In the genomic region with DNA sequence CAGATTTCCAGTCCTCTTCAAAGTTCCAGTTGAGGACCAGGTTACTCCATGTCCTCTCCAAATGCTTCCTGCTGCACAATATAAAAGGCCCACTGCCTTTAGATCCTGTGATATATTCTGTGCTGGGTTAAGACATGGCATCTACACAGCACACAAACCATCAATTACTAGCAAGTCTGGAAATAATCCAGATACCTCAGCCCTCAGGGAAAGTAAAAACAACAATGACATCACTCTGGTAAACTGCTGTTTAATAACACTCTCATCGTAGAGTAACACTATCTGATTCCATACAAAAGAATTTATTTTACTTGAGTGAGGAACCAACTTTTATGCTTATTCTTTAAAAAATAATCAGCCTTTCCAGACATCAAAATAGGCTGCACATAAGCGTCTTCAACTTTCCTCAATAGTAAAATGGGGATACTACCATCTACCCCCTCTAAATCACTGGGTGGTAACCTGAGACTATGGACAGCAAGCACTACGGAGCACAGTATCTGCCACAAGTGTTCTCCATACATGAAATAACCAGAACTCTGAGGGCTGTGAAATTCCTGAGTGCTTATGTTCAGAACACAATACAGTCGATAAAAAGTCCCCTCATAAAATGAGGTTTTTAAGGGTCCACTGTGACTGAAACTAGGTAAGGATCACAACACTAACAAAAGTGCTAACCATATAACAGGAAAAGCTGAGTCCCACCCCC, we compare ENCODE assay signal across 12 cellular contexts. TPM values are rescaled to one million over a fixed set of nuclear protein-coding genes. Genes with fewer than 3 reads are reported as not detected.
DNase-seq lines count a peak whose midpoint lies in the region; ATAC-seq, FAIRE-seq and TF ChIP-seq lines count a peak whose summit lies in the region.
"Had no signal": no experiment of that assay in that cellular context is flagged by ENCODE, and none has a peak within 500 bp of the region (broad histone marks: within the 10 kb centered on the region; RNA-seq: fewer than 3 reads in every experiment).

No MANE protein-coding gene starts in this region.

- H3K4me2 ChIP-seq in endothelial cell of umbilical vein (ENCODE audit: insufficient read depth, low read length) (peak overlapping the region; percentile 55), trophoblast cell (ENCODE audit: low read length) (no peak overlapping the region)

- no peak overlapping the region for H3K14ac ChIP-seq in trophoblast cell (ENCODE audit: low read length)

- H3K9me3 ChIP-seq in endothelial cell of umbilical vein (replicated peaks; ENCODE audit: control insufficient read depth, insufficient read depth, low read length) (no peaks in the 10 kb centered on the region), trophoblast cell (ENCODE audit: insufficient read depth, low read depth, low read length) (no peaks in the 10 kb centered on the region), kidney (ENCODE audit: control insufficient read depth in 1 of 2, low read length in 2 of 2) (no peaks in the 10 kb centered on the region)

- POLR2A ChIA-PET in endothelial cell of umbilical vein (lab: Charles Lee), result no interaction called here

- H3K23ac ChIP-seq in trophoblast cell (ENCODE audit: low read length), result no peak overlapping the region

- intact Hi-C loops in endothelial cell of umbilical vein (cut with micrococcal nuclease), result loop anchor here (2.0 to 10.0 kb wide), 6 partner anchors 33 to 490 kb away; partner anchors contain the start of genes HERC3, HERC5, PKD2 and PPM1K
- intact Hi-C loops in activated CD4-positive, alpha-beta T cell treated with anti-CD3 and anti-CD28 coated beads, Interleukin-2, amount 10 ng/mL, durations not matched to agents 24 days and 14 days (cut with micrococcal nuclease), result no loop called here
- intact Hi-C loops in kidney (cut with DNase I), result no loop called here
- intact Hi-C loops in posterior vena cava (cut with DNase I), result no loop called here

- peak; percentile 44 for DNase-seq in GM04504 (ENCODE audit: low read depth)
- DNase-seq in NCI-H69 (lab: John Stamatoyannopoulos, UW), result peak; percentile 59
- DNase-seq in endothelial cell of umbilical vein (ENCODE audit: low read depth, low spot score), result peak; percentile 87
- no peak for DNase-seq in trophoblast cell
- DNase-seq in activated CD4-positive, alpha-beta T cell treated with anti-CD3 and anti-CD28 coated beads, Interleukin-2, amount 10 ng/mL, durations not matched to agents 24 days and 14 days, result no peak
- no peak for DNase-seq in kidney
- no peak for DNase-seq in posterior vena cava (ENCODE audit: low spot score)
- DNase-seq: KG1, NCI-H526 treated with DMSO at 0.1 percent for 48 hours, retina, T1000 had no signal

- no peak overlapping the region for H3K4ac ChIP-seq in trophoblast cell (ENCODE audit: low read depth, low read length)

- peaks cover 2% of the 10 kb centered on the region for H3K4me1 Mint-ChIP-seq in activated CD4-positive, alpha-beta T cell treated with anti-CD3 and anti-CD28 coated beads, Interleukin-2, amount 10 ng/mL, durations not matched to agents 24 days and 14 days

- H3K4me1 ChIP-seq in endothelial cell of umbilical vein (ENCODE audit: control insufficient read depth, extremely low read depth, insufficient read depth, low read length), result peaks cover 37% of the 10 kb centered on the region
- peaks cover 0 to 4% of the 10 kb centered on the region in 2 experiments for H3K4me1 ChIP-seq in trophoblast cell (ENCODE audit: control insufficient read depth in 1 of 2, insufficient read depth in 2 of 2, low read length in 2 of 2)
- no peaks in the 10 kb centered on the region for H3K4me1 ChIP-seq in kidney (ENCODE audit: control insufficient read depth in 1 of 2, insufficient read depth in 1 of 2, low read depth in 1 of 2, low read length in 2 of 2)

- H4K91ac ChIP-seq in trophoblast cell (ENCODE audit: low read depth, low read length), result no peak overlapping the region

- H3K27me3 Mint-ChIP-seq in activated CD4-positive, alpha-beta T cell treated with anti-CD3 and anti-CD28 coated beads, Interleukin-2, amount 10 ng/mL, durations not matched to agents 24 days and 14 days, result peaks cover 5% of the 10 kb centered on the region

- H3K36me3 ChIP-seq in endothelial cell of umbilical vein (ENCODE audit: control insufficient read depth in 2 of 2, extremely low read depth in 1 of 2, insufficient read depth in 2 of 2, low read length in 2 of 2), result no peaks in the 10 kb centered on the region
- H3K36me3 ChIP-seq in trophoblast cell (ENCODE audit: control insufficient read depth in 1 of 2, insufficient read depth in 2 of 2, low read length in 2 of 2), result peaks cover 0 to 5% of the 10 kb centered on the region in 2 experiments
- H3K36me3 ChIP-seq in kidney (ENCODE audit: control insufficient read depth in 1 of 2, insufficient read depth in 2 of 2, low read length in 2 of 2), result no peaks in the 10 kb centered on the region

- no peaks in the 10 kb centered on the region for H4K20me1 ChIP-seq in endothelial cell of umbilical vein (replicated peaks; ENCODE audit: control insufficient read depth, extremely low read depth, insufficient read depth, low read length)

- FAIRE-seq in endothelial cell of umbilical vein (lab: Jason Lieb, UNC), result peak; percentile 71
- FAIRE-seq in kidney (lab: Jason Lieb, UNC), result no peak

- no peaks in the 10 kb centered on the region for H3K9me1 ChIP-seq in endothelial cell of umbilical vein (replicated peaks; ENCODE audit: control insufficient read depth, extremely low read depth, insufficient read depth, low read length)

- no peak overlapping the region for H2BK120ac ChIP-seq in trophoblast cell (ENCODE audit: insufficient read depth, low read length, poor library complexity)

- H3K27ac ChIP-seq in endothelial cell of umbilical vein (ENCODE audit: insufficient read depth, low read depth, low read length) (peak overlapping the region; percentile 93), trophoblast cell (ENCODE audit: low read depth, low read length) (peak overlapping the region; percentile 61), kidney (ENCODE audit: low read depth in 2 of 2, low read length in 2 of 2) (no peak overlapping the region)

- TF ChIP-seq CTCF in endothelial cell of umbilical vein (IDR thresholded peaks at IDR 0.05; ENCODE audit: extremely low read depth in 1 of 2, insufficient read depth in 1 of 2, low read depth in 1 of 2, low read length in 2 of 2) (no peak), kidney (IDR thresholded peaks at IDR 0.05; ENCODE audit: borderline replicate concordance, extremely low read depth, insufficient read depth) (no peak)

- H2BK12ac ChIP-seq in trophoblast cell (ENCODE audit: low read length), result peak overlapping the region; percentile 24

- no peak overlapping the region for H3K27ac Mint-ChIP-seq in activated CD4-positive, alpha-beta T cell treated with anti-CD3 and anti-CD28 coated beads, Interleukin-2, amount 10 ng/mL, durations not matched to agents 24 days and 14 days

- H3K18ac ChIP-seq in trophoblast cell (ENCODE audit: low read length), result no peak overlapping the region

- H2AK5ac ChIP-seq in trophoblast cell (ENCODE audit: low read length), result no peak overlapping the region

- no peak overlapping the region for H4K8ac ChIP-seq in trophoblast cell (ENCODE audit: low read depth, low read length)

- H2AFZ ChIP-seq in endothelial cell of umbilical vein (ENCODE audit: low read depth, low read length), result peak overlapping the region; percentile 20
- H2AFZ ChIP-seq in trophoblast cell (ENCODE audit: insufficient read depth, low read length, poor library complexity), result no peak overlapping the region

- no peak overlapping the region for H3K4me3 Mint-ChIP-seq in activated CD4-positive, alpha-beta T cell treated with anti-CD3 and anti-CD28 coated beads, Interleukin-2, amount 10 ng/mL, durations not matched to agents 24 days and 14 days

- ATAC-seq in GM21619 (IDR thresholded peaks at IDR 0.05; ENCODE audit: unreplicated experiment), result no peak

- CTCF ChIA-PET in endothelial cell of umbilical vein (lab: Charles Lee), result interaction anchor here (1.4 to 2.0 kb wide), 3 partner anchors 21 to 114 kb away, joined by 3 to 7 read pairs (median 5); no protein-coding TSS in a partner anchor

- peak overlapping the region; percentile 72 for H2BK5ac ChIP-seq in trophoblast cell (ENCODE audit: low read depth, low read length, poor library complexity)

- no peaks in the 10 kb centered on the region for H3K79me2 ChIP-seq in endothelial cell of umbilical vein (ENCODE audit: control insufficient read depth, insufficient read depth, low read length)
- no peaks in the 10 kb centered on the region for H3K79me2 ChIP-seq in trophoblast cell (ENCODE audit: control insufficient read depth, insufficient read depth, low read length, poor library complexity)

- TF ChIP-seq POLR2A in endothelial cell of umbilical vein (IDR thresholded peaks at IDR 0.05; ENCODE audit: low read depth, low read length), result no peak

- dilution Hi-C loops in endothelial cell of umbilical vein (cut with MboI; ENCODE audit: extremely low pct_ligation_motif_present, low sequenced_read_pairs), result no loop called here

- H3K79me1 ChIP-seq in trophoblast cell (ENCODE audit: low read length), result peaks cover 5% of the 10 kb centered on the region

- no peaks in the 10 kb centered on the region for H3K36me3 Mint-ChIP-seq in activated CD4-positive, alpha-beta T cell treated with anti-CD3 and anti-CD28 coated beads, Interleukin-2, amount 10 ng/mL, durations not matched to agents 24 days and 14 days (ENCODE audit: low read depth)

- TSS peak; percentile 64 for BruUV-seq in endothelial cell of umbilical vein (replicated peaks; lab: Mats Ljungman, UMichigan)

- H3K9me3 Mint-ChIP-seq in activated CD4-positive, alpha-beta T cell treated with anti-CD3 and anti-CD28 coated beads, Interleukin-2, amount 10 ng/mL, durations not matched to agents 24 days and 14 days, result no peaks in the 10 kb centered on the region

- no peaks in the 10 kb centered on the region for H3K27me3 ChIP-seq in endothelial cell of umbilical vein (ENCODE audit: control insufficient read depth in 2 of 2, insufficient read depth in 2 of 2, low read length in 2 of 2)
- H3K27me3 ChIP-seq in trophoblast cell (ENCODE audit: insufficient read depth, low read length), result no peaks in the 10 kb centered on the region

- H3K9ac ChIP-seq in endothelial cell of umbilical vein (replicated peaks; ENCODE audit: extremely low read depth, insufficient read depth, low read length), result peak overlapping the region; percentile 27
- no peak overlapping the region for H3K9ac ChIP-seq in trophoblast cell (ENCODE audit: low read length)
- H3K9ac ChIP-seq in kidney (ENCODE audit: low read length in 2 of 2), result no peak overlapping the region

- peak overlapping the region in 1 of 3 experiments; percentile 27 for H3K4me3 ChIP-seq in endothelial cell of umbilical vein (replicated peaks in 1 of 3; ENCODE audit: insufficient read depth in 1 of 3, low read depth in 1 of 3, low read length in 3 of 3)
- no peak overlapping the region for H3K4me3 ChIP-seq in trophoblast cell (ENCODE audit: low read depth, low read length)
- H3K4me3 ChIP-seq in kidney (ENCODE audit: low read length in 2 of 2), result no peak overlapping the region

- WGBS in trophoblast cell (ENCODE audit: extremely low coverage, insufficient coverage, insufficient read length), result no CpG with 5 or more reads among the region's 4 CpGs

- H4K12ac ChIP-seq in trophoblast cell (ENCODE audit: low read depth, low read length), result no peak overlapping the region

RNA-seq across cellular contexts. Expression of gene ABCG2, which starts 53.4 kb away (rescaled TPM):
- total RNA-seq in endothelial cell of umbilical vein (5.0 and 6.4 TPM in 2 replicates), kidney (4.7 TPM), posterior vena cava (1 to 10 TPM; 1.6 to 3.4 TPM)
- polyA plus RNA-seq in endothelial cell of umbilical vein (2.9 and 3.4 TPM in 2 replicates), kidney (ENCODE audit: insufficient read depth, low read depth, low replicate concordance) (1.5 TPM)
- polyA plus RNA-seq in endothelial cell of umbilical vein (2011; cell fraction: cytosol; rRNA removed), result 1.9 and 2.4 TPM in 2 replicates
- polyA plus RNA-seq in endothelial cell of umbilical vein (2011; cell fraction: nucleus; rRNA removed), result 1.9 and 2.0 TPM in 2 replicates
- 1.1 and 1.5 TPM in 2 replicates for polyA plus RNA-seq in endothelial cell of umbilical vein (2012)
- 4.6 and 5.2 TPM in 2 replicates for polyA minus RNA-seq in endothelial cell of umbilical vein
- polyA minus RNA-seq in endothelial cell of umbilical vein (2011; cell fraction: cytosol; rRNA and poly(A)+ RNA removed), result 3.2 TPM
- 2.3 and 3.4 TPM in 2 replicates for polyA minus RNA-seq in endothelial cell of umbilical vein (2011; cell fraction: nucleus; rRNA and poly(A)+ RNA removed)
- 35.7 and 36.7 TPM in 2 replicates for polyA plus RNA-seq in trophoblast cell (2013)
- 0.56 and 0.76 TPM in 2 replicates for total RNA-seq in activated CD4-positive, alpha-beta T cell treated with anti-CD3 and anti-CD28 coated beads, Interleukin-2, amount 10 ng/mL, durations not matched to agents 24 days and 14 days

Comparison
In these comparisons a context has a peak if more than half of its experiments do, and no peak if none do; other contexts are left out.
1. DNase-seq: peak in GM04504 (single experiment), NCI-H69 (single experiment) and endothelial cell of umbilical vein (single experiment); none in trophoblast cell (0 of 2), activated CD4-positive, alpha-beta T cell treated with anti-CD3 and anti-CD28 coated beads, Interleukin-2, amount 10 ng/mL, durations not matched to agents 24 days and 14 days (single experiment), kidney (single experiment) and posterior vena cava (single experiment).
2. H3K27ac ChIP-seq: peak in endothelial cell of umbilical vein (single experiment) and trophoblast cell (single experiment); none in kidney (0 of 2).